In the genomic region with DNA sequence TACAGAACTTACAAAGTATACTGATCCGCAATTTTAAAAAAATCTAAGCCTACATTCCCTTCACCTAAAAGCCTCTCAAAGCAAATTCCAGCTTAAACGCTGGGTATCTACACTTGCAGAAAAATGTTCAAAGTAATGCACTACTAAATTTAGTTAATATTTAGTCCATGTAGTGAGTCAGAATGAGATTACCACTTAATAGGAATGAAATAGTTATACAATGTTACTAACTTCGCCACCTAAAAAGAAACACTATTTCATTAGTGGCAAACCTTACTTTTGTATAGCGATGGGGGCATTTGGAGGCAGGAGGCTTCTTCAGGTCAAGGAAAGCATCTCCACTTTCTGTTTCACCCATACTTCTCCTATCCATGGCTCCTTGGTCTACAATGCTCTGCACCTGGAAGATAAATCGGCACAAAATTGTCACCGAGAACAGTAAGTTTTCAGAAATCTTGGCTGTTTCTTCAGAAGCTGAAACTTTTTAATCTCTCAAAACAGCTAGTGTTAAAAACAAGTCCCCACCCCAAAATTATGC, we compare ENCODE assay signal across 8 cellular contexts. TPM values are rescaled to one million over a fixed set of nuclear protein-coding genes. Genes with fewer than 3 reads are reported as not detected.
A peak's percentile ranks its signal among the peaks of the same experiment; 100 is the strongest.
DNase-seq lines count a peak whose midpoint lies in the region; ATAC-seq lines count a peak whose summit lies in the region.

No MANE protein-coding gene starts in this region.

- H3K27ac Mint-ChIP-seq in activated CD4-positive, alpha-beta T cell treated with anti-CD3 and anti-CD28 coated beads for 36 hours: peak overlapping the region; percentile 80
- H3K27ac Mint-ChIP-seq in activated CD4-positive, alpha-beta memory T cell treated with anti-CD3 and anti-CD28 coated beads for 36 hours: peak overlapping the region; percentile 78

- CTCF ChIA-PET in activated CD4-positive, alpha-beta T cell treated with anti-CD3 and anti-CD28 coated beads for 36 hours (lab: Charles Lee): interaction anchor here (0.9 to 1.4 kb wide), 4 partner anchors 16 to 142 kb away, joined by 3 to 5 read pairs (median 4); no protein-coding TSS in a partner anchor
- CTCF ChIA-PET in activated CD4-positive, alpha-beta memory T cell treated with anti-CD3 and anti-CD28 coated beads for 36 hours (lab: Charles Lee): interaction anchor here (1.0 to 1.8 kb wide), 5 partner anchors 31 to 88 kb away, joined by 3 to 10 read pairs (median 4); no protein-coding TSS in a partner anchor

- H3K4me1 ChIP-seq in subcutaneous abdominal adipose tissue (ENCODE audit: control insufficient read depth in 5 of 5, insufficient read depth in 5 of 5, low read length in 5 of 5): peaks cover 7 to 30% (median 24%) of the 10 kb centered on the region in 5 donors

- ATAC-seq in activated CD4-positive, alpha-beta T cell treated with anti-CD3 and anti-CD28 coated beads for 36 hours: no peak
- ATAC-seq in GM21723 (IDR thresholded peaks at IDR 0.05; ENCODE audit: unreplicated experiment): no peak
- no peak for ATAC-seq in HG03521 (IDR thresholded peaks at IDR 0.05; ENCODE audit: unreplicated experiment)
- no peak for ATAC-seq in HG02571 (IDR thresholded peaks at IDR 0.05; ENCODE audit: unreplicated experiment)

- peak overlapping the region; percentile 86; the same call in 1 of the 2 replicates for H3K4me3 ChIP-seq in iPS-18c (ENCODE audit: insufficient read depth, low read depth, low read length)
- peak overlapping the region; percentile 61 to 94 (median 87) for H3K4me3 ChIP-seq in subcutaneous abdominal adipose tissue (ENCODE audit: low read depth in 1 of 5, low read length in 5 of 5)

- peaks cover 11 to 32% (median 17%) of the 10 kb centered on the region in 5 donors for H3K36me3 ChIP-seq in subcutaneous abdominal adipose tissue (ENCODE audit: control insufficient read depth in 5 of 5, insufficient read depth in 5 of 5, low read length in 5 of 5)

- POLR2A ChIA-PET in activated CD4-positive, alpha-beta T cell treated with anti-CD3 and anti-CD28 coated beads for 36 hours (lab: Charles Lee): interaction anchor here (0.9 to 1.7 kb wide), 5 partner anchors 9 to 51 kb away, joined by 3 to 6 read pairs (median 3); no protein-coding TSS in a partner anchor
- POLR2A ChIA-PET in activated CD4-positive, alpha-beta memory T cell treated with anti-CD3 and anti-CD28 coated beads for 36 hours (lab: Charles Lee): interaction anchor here (0.8 to 4.5 kb wide), 3 partner anchors 41 to 50 kb away, joined by 3 to 31 read pairs (median 3); no protein-coding TSS in a partner anchor

- peaks cover 45% of the 10 kb centered on the region for H3K36me3 Mint-ChIP-seq in activated CD4-positive, alpha-beta T cell treated with anti-CD3 and anti-CD28 coated beads for 36 hours (ENCODE audit: low read depth)
- H3K36me3 Mint-ChIP-seq in activated CD4-positive, alpha-beta memory T cell treated with anti-CD3 and anti-CD28 coated beads for 36 hours: peaks cover 47% of the 10 kb centered on the region

- H3K9me3 Mint-ChIP-seq in activated CD4-positive, alpha-beta T cell treated with anti-CD3 and anti-CD28 coated beads for 36 hours (ENCODE audit: low read depth): no peaks in the 10 kb centered on the region
- H3K9me3 Mint-ChIP-seq in activated CD4-positive, alpha-beta memory T cell treated with anti-CD3 and anti-CD28 coated beads for 36 hours: no peaks in the 10 kb centered on the region

- H3K27ac ChIP-seq in subcutaneous abdominal adipose tissue (ENCODE audit: low read depth, low read length): peak overlapping the region; percentile 67

- no peak for DNase-seq in activated CD4-positive, alpha-beta T cell treated with anti-CD3 and anti-CD28 coated beads for 36 hours
- no peak for DNase-seq in activated CD4-positive, alpha-beta T cell treated with anti-CD3 and anti-CD28 coated beads, Interleukin-2, amount 50 U/mL, for 1 hour
- no peak for DNase-seq in activated CD4-positive, alpha-beta memory T cell treated with anti-CD3 and anti-CD28 coated beads for 36 hours

- peak overlapping the region; percentile 81 for H3K4me3 Mint-ChIP-seq in activated CD4-positive, alpha-beta T cell treated with anti-CD3 and anti-CD28 coated beads for 36 hours
- peak overlapping the region; percentile 76 for H3K4me3 Mint-ChIP-seq in activated CD4-positive, alpha-beta memory T cell treated with anti-CD3 and anti-CD28 coated beads for 36 hours

- H3K27me3 ChIP-seq in subcutaneous abdominal adipose tissue (ENCODE audit: control insufficient read depth in 5 of 5, insufficient read depth in 4 of 5, low read length in 5 of 5): no peaks in the 10 kb centered on the region

- H3K27me3 Mint-ChIP-seq in activated CD4-positive, alpha-beta T cell treated with anti-CD3 and anti-CD28 coated beads for 36 hours: no peaks in the 10 kb centered on the region
- no peaks in the 10 kb centered on the region for H3K27me3 Mint-ChIP-seq in activated CD4-positive, alpha-beta memory T cell treated with anti-CD3 and anti-CD28 coated beads for 36 hours

- intact Hi-C loops in activated CD4-positive, alpha-beta T cell treated with anti-CD3 and anti-CD28 coated beads for 36 hours (cut with DNase I, micrococcal nuclease): loop anchor here (2.0 kb wide), 4 partner anchors 48 to 520 kb away; partner anchors contain the start of genes MORC2 (in 1 of the 2) and TUG1 (in 1 of the 2)
- intact Hi-C loops in activated CD4-positive, alpha-beta memory T cell treated with anti-CD3 and anti-CD28 coated beads for 36 hours (cut with micrococcal nuclease): loop anchor here (2.0 to 5.0 kb wide), 4 partner anchors 36 to 264 kb away; partner anchors contain the start of genes DEPDC5, PATZ1 and PRR14L

- H3K9me3 ChIP-seq in iPS-18c (ENCODE audit: control insufficient read depth, insufficient read depth, low read length) (peaks cover 2% of the 10 kb centered on the region), subcutaneous abdominal adipose tissue (ENCODE audit: control insufficient read depth in 5 of 5, low read length in 5 of 5) (no peaks in the 10 kb centered on the region)

- peak overlapping the region; percentile 77 to 90 (median 86) for H3K9ac ChIP-seq in subcutaneous abdominal adipose tissue (ENCODE audit: low read length in 5 of 5)

- peaks cover 45% of the 10 kb centered on the region for H3K4me1 Mint-ChIP-seq in activated CD4-positive, alpha-beta T cell treated with anti-CD3 and anti-CD28 coated beads for 36 hours
- peaks cover 59% of the 10 kb centered on the region for H3K4me1 Mint-ChIP-seq in activated CD4-positive, alpha-beta memory T cell treated with anti-CD3 and anti-CD28 coated beads for 36 hours (ENCODE audit: low read depth)

RNA-seq across cellular contexts. Expression of gene EIF4ENIF1, which starts 1.2 kb away (rescaled TPM):
- 10 to 100 TPM; 45.4 to 75.0 TPM for total RNA-seq in activated CD4-positive, alpha-beta T cell treated with anti-CD3 and anti-CD28 coated beads for 36 hours
- 10 to 100 TPM; 39.7 to 43.2 TPM for total RNA-seq in activated CD4-positive, alpha-beta memory T cell treated with anti-CD3 and anti-CD28 coated beads for 36 hours

RNA-seq across cellular contexts. Expression of gene SFI1, which starts 7.9 kb away (rescaled TPM):
- total RNA-seq in activated CD4-positive, alpha-beta T cell treated with anti-CD3 and anti-CD28 coated beads for 36 hours: 100 to 1,000 TPM; 221 to 234 TPM
- 100 to 1,000 TPM; 227 to 240 TPM for total RNA-seq in activated CD4-positive, alpha-beta memory T cell treated with anti-CD3 and anti-CD28 coated beads for 36 hours
